12 cellular contexts compared by ENCODE assay signal in the genomic region with DNA sequence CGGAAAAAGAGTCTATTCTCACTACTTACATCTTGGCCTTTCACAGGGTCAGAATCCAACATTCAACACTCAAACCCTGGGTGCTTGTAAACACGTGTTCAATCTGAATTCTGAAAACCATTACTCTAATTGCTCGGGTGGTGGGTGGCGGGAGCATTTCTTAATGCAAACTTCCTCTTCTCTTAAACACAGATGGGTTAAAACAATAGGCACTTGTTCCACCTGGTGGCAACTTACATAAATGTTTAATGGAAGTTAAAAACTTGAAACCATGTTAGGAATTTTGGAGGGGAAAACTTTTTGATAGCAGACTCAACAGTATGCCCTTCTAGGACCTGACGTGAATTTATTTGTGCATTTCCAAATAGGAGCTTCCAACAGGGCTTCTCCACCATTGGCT. TPM values are rescaled to one million over a fixed set of nuclear protein-coding genes. Genes with fewer than 3 reads are reported as not detected.
DNase-seq lines count a peak whose midpoint lies in the region; TF ChIP-seq lines count a peak whose summit lies in the region.
"Had no signal": no experiment of that assay in that cellular context is flagged by ENCODE, and none has a peak within 500 bp of the region (broad histone marks: within the 10 kb centered on the region; RNA-seq: fewer than 3 reads in every experiment).

No MANE protein-coding gene starts in this region.

- H3K9me3 ChIP-seq in OCI-LY3 (ENCODE audit: insufficient read depth, low read length) (no peaks in the 10 kb centered on the region), Caco-2 (no peaks in the 10 kb centered on the region)

- peak overlapping the region; percentile 32; the same call in 1 of the 2 replicates for H3K4me3 ChIP-seq in OCI-LY3 (ENCODE audit: low read length)
- H3K4me3 ChIP-seq in Caco-2 (ENCODE audit: low read depth, low read length), result no peak overlapping the region

- H3K36me3 Mint-ChIP-seq in chondrocyte (ENCODE audit: low read depth) (no peaks in the 10 kb centered on the region), type B pancreatic cell (no peaks in the 10 kb centered on the region), Caco-2 (ENCODE audit: insufficient read depth, unreplicated experiment) (no peaks in the 10 kb centered on the region)

- H3K9me3 Mint-ChIP-seq in chondrocyte (ENCODE audit: low read depth) (no peaks in the 10 kb centered on the region), type B pancreatic cell (no peaks in the 10 kb centered on the region), Caco-2 (ENCODE audit: unreplicated experiment) (no peaks in the 10 kb centered on the region)
- H3K9me3 Mint-ChIP-seq: neural crest cell had no signal

- POLR2A ChIA-PET in Caco-2 (lab: Charles Lee), result interaction anchor here (0.6 kb wide), 1 partner anchor 11 kb away, joined by 5 read pairs; no protein-coding TSS in a partner anchor

- no peak overlapping the region for H3K27ac Mint-ChIP-seq in chondrocyte (ENCODE audit: unreplicated experiment)
- peak overlapping the region; percentile 25 for H3K27ac Mint-ChIP-seq in type B pancreatic cell
- H3K27ac Mint-ChIP-seq in Caco-2 (ENCODE audit: unreplicated experiment), result no peak overlapping the region

- CTCF ChIA-PET in Caco-2 (lab: Charles Lee), result interaction anchor here (1.5 to 3.3 kb wide), 3 partner anchors 67 to 400 kb away, joined by 4 to 44 read pairs (median 5); no protein-coding TSS in a partner anchor

- H3K4me2 ChIP-seq in OCI-LY3 (ENCODE audit: low read length), result peak overlapping the region; percentile 58

- H3K36me3 ChIP-seq in OCI-LY3 (replicated peaks; ENCODE audit: low read depth, low read length) (no peaks in the 10 kb centered on the region), Caco-2 (ENCODE audit: control insufficient read depth, insufficient read depth, low read length) (no peaks in the 10 kb centered on the region)

- intact Hi-C loops in Caco-2 (cut with micrococcal nuclease; ENCODE audit: unreplicated experiment), result loop anchor here (1.0 to 5.0 kb wide), 3 partner anchors 60 to 126 kb away; partner anchors contain the start of gene IL6R

- H3K27me3 Mint-ChIP-seq in chondrocyte (ENCODE audit: low read depth) (no peaks in the 10 kb centered on the region), type B pancreatic cell (no peaks in the 10 kb centered on the region), Caco-2 (ENCODE audit: insufficient read depth, unreplicated experiment) (no peaks in the 10 kb centered on the region)

- H4K20me1 ChIP-seq in OCI-LY3 (ENCODE audit: insufficient read depth, low read length), result no peaks in the 10 kb centered on the region

- DNase-seq in stimulated activated CD4-positive, alpha-beta T cell treated with anti-CD3 and anti-CD28 coated beads, Interleukin-4, amount 100 ng/mL, for 24 hours, result peak; percentile 38
- DNase-seq in stimulated activated CD4-positive, alpha-beta T cell treated with anti-CD3 and anti-CD28 coated beads, Interleukin-1b, Interleukin-23, amount 100 ng/mL, for 48 hours, result no peak
- DNase-seq in chondrocyte (ENCODE audit: low spot score) (no peak), type B pancreatic cell (ENCODE audit: extremely low spot score, unreplicated experiment) (no peak), NCI-H1930 (lab: John Stamatoyannopoulos, UW) (no peak), Caco-2 (no peak), NK-92 (lab: John Stamatoyannopoulos, UW; ENCODE audit: unreplicated experiment) (no peak)
- DNase-seq: DND-41; NCI-H1694; stimulated activated CD8-positive, alpha-beta memory T cell treated with anti-CD3 and anti-CD28 coated beads, Interleukin-4, amount 100 ng/mL, for 48 hours had no signal

- H3K27me3 ChIP-seq in OCI-LY3 (ENCODE audit: low read depth, low read length), result 0 out of 2 replicates have a peak, but pooled peaks cover 7% of the 10 kb centered on the region
- no peaks in the 10 kb centered on the region for H3K27me3 ChIP-seq in Caco-2 (replicated peaks; ENCODE audit: control insufficient read depth, insufficient read depth, low read length)

- TF ChIP-seq CTCF in OCI-LY3 (IDR thresholded peaks at IDR 0.05; ENCODE audit: low read depth, low read length), result peak; percentile 66
- peak; percentile 69 for TF ChIP-seq CTCF in chondrocyte (IDR thresholded peaks at IDR 0.05)
- no peak for TF ChIP-seq CTCF in type B pancreatic cell (conservative IDR thresholded peaks at IDR 0.05)
- no peak for TF ChIP-seq CTCF in Caco-2 (IDR thresholded peaks at IDR 0.05; ENCODE audit: insufficient read depth in 1 of 2, low read depth in 1 of 2, low read length in 1 of 2, severe bottlenecking in 1 of 2, unreplicated experiment in 1 of 2)

- no peaks in the 10 kb centered on the region for H3K79me2 ChIP-seq in OCI-LY3 (ENCODE audit: low read length)

- H3K9ac ChIP-seq in OCI-LY3 (ENCODE audit: low read length), result peak overlapping the region; percentile 26

- H3K4me1 ChIP-seq in OCI-LY3 (ENCODE audit: low read length) (peaks cover 24% of the 10 kb centered on the region), Caco-2 (no peaks in the 10 kb centered on the region)

- H3K27ac ChIP-seq in OCI-LY3 (ENCODE audit: low read length), result no peak overlapping the region

- no peak overlapping the region for H3K4me3 Mint-ChIP-seq in chondrocyte (ENCODE audit: unreplicated experiment)
- H3K4me3 Mint-ChIP-seq in type B pancreatic cell, result no peak overlapping the region
- H3K4me3 Mint-ChIP-seq in Caco-2 (ENCODE audit: unreplicated experiment), result no peak overlapping the region
- H3K4me3 Mint-ChIP-seq: neural crest cell had no signal

- peak overlapping the region; percentile 69 for H2AFZ ChIP-seq in OCI-LY3 (ENCODE audit: low read depth, low read length)

- BruUV-seq in Caco-2 (replicated peaks; lab: Mats Ljungman, UMichigan), result no TSS peak

- H3K4me1 Mint-ChIP-seq in chondrocyte (ENCODE audit: low read depth), result peaks cover 14% of the 10 kb centered on the region
- H3K4me1 Mint-ChIP-seq in type B pancreatic cell (ENCODE audit: unreplicated experiment), result peaks cover 24% of the 10 kb centered on the region
- H3K4me1 Mint-ChIP-seq in Caco-2 (ENCODE audit: low read depth, unreplicated experiment), result no peaks in the 10 kb centered on the region

RNA-seq across cellular contexts. Expression of gene TDRD10, which starts 23.4 kb away (rescaled TPM):
- total RNA-seq in chondrocyte (0.17 TPM in 1 of 3 replicates, not detected in the others), type B pancreatic cell (ENCODE audit: low replicate concordance) (not detected in 2 replicates), Caco-2 (2022) (not detected in 2 replicates)
- total RNA-seq: neural crest cell had no signal

RNA-seq across cellular contexts. Expression of gene SHE, which starts 23.6 kb away (rescaled TPM):
- total RNA-seq in chondrocyte (0.10 to 0.20 TPM in 2 of 3 replicates, not detected in the other), type B pancreatic cell (ENCODE audit: low replicate concordance) (0.17 and 0.27 TPM in 2 replicates), Caco-2 (2022) (0.07 TPM in 1 of 2 replicates, not detected in the other)

Comparison
In these comparisons a context has a peak if more than half of its experiments do, and no peak if none do; other contexts are left out.
1. CTCF ChIP-seq: peak in OCI-LY3 (single experiment) and chondrocyte (single experiment); none in type B pancreatic cell (single experiment) and Caco-2 (0 of 2).